38 cellular contexts compared by ENCODE assay signal in genomic region chr9:14760060-14760459, GRCh38. TPM values are rescaled to one million over a fixed set of nuclear protein-coding genes. Genes with fewer than 3 reads are reported as not detected.
"Had no signal": no experiment of that assay in that cellular context is flagged by ENCODE, and none has a peak within 500 bp of the region (broad histone marks: within the 10 kb centered on the region; RNA-seq: fewer than 3 reads in every experiment).

No MANE protein-coding gene starts in this region.

- H3K36me3 ChIP-seq: MG63 had no signal

- H3K27ac ChIP-seq: KMS-11 had no signal

- H3K4me3 ChIP-seq: MG63 had no signal

- DNase-seq: Karpas-422, Kasumi-1, MG63, MM.1S, MV-4-11, NCI-H1048, NCI-H1092, NCI-H1092 treated with DMSO at 0.1 percent for 48 hours, NCI-H1105, NCI-H1105 treated with DMSO at 0.1 percent for 48 hours, NCI-H1417, NCI-H1417 treated with DMSO at 0.1 percent for 48 hours, NCI-H1436, NCI-H1436 treated with DMSO at 0.1 percent for 48 hours, NCI-H146, NCI-H1694, NCI-H1694 treated with DMSO at 0.1 percent for 48 hours, NCI-H187, NCI-H187 treated with DMSO at 0.1 percent for 48 hours, NCI-H1930, NCI-H2029, NCI-H2029 treated with DMSO at 0.1 percent for 48 hours, NCI-H2081, NCI-H2081 treated with DMSO at 0.1 percent for 48 hours, NCI-H2107, NCI-H2171, NCI-H2171 treated with DMSO at 0.1 percent for 48 hours, NCI-H2227 treated with DMSO at 0.1 percent for 48 hours, NCI-H226, NCI-H345, NCI-H446, NCI-H446 treated with DMSO at 0.1 percent for 48 hours, NCI-H510A had no signal

- H3K4me2 ChIP-seq: KMS-11 had no signal

- H3K9ac ChIP-seq: KMS-11 had no signal

RNA-seq across cellular contexts. Expression of gene CER1, which starts 37.5 kb away (rescaled TPM):
- total RNA-seq: LHCN-M2, M059J, MCF 10A, NCI-H460 had no signal
